Comparison of ENCODE assay signal across 1 cellular context in the genomic region with DNA sequence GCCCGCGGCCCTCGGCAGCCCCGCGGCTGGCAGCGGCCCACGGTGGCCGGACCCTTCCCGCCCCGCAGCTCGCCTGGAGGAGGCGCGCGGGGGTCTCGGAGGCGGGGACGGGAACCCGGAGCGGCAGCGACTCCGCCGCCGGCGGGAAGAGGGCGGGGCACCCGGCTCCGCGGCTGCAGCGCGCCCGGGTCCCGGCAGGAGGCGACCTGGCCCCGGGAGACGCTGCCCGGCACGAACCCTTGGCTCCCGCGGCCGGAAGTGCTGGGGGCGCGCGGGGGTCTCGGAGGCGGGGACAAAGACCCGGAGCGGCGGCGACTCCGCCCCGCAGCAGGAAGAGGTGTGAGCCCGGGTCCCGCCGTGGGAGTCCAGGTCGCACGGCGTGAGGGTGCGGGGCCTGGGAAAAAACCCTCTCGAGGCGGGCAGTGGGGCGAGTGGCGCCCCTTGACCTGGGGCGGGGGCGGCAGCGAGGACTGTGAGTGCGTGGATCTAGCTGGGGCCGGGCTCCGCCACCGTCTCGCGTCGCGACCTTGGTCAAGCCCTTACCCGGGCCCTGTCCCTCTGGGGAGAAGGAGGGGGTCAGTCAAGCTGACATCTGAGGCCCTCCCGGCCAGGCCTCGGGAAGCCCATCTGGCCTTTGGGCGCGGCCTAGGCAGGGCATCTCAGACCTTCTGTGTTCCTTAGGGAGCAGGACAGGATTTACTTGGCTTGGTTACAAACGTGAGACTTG.
TF ChIP-seq lines count a peak whose summit lies in the region.

A gene (minus strand): TSS at position 151 of the 727 bp plus-strand sequence. CDS start 230 bp downstream, outside the sequence.

TF ChIP-seq in WTC11, 78 proteins besides CTCF, POLR2A, EP300 and RAD21 (continued from another document):
- TF ChIP-seq, protein P1, sequence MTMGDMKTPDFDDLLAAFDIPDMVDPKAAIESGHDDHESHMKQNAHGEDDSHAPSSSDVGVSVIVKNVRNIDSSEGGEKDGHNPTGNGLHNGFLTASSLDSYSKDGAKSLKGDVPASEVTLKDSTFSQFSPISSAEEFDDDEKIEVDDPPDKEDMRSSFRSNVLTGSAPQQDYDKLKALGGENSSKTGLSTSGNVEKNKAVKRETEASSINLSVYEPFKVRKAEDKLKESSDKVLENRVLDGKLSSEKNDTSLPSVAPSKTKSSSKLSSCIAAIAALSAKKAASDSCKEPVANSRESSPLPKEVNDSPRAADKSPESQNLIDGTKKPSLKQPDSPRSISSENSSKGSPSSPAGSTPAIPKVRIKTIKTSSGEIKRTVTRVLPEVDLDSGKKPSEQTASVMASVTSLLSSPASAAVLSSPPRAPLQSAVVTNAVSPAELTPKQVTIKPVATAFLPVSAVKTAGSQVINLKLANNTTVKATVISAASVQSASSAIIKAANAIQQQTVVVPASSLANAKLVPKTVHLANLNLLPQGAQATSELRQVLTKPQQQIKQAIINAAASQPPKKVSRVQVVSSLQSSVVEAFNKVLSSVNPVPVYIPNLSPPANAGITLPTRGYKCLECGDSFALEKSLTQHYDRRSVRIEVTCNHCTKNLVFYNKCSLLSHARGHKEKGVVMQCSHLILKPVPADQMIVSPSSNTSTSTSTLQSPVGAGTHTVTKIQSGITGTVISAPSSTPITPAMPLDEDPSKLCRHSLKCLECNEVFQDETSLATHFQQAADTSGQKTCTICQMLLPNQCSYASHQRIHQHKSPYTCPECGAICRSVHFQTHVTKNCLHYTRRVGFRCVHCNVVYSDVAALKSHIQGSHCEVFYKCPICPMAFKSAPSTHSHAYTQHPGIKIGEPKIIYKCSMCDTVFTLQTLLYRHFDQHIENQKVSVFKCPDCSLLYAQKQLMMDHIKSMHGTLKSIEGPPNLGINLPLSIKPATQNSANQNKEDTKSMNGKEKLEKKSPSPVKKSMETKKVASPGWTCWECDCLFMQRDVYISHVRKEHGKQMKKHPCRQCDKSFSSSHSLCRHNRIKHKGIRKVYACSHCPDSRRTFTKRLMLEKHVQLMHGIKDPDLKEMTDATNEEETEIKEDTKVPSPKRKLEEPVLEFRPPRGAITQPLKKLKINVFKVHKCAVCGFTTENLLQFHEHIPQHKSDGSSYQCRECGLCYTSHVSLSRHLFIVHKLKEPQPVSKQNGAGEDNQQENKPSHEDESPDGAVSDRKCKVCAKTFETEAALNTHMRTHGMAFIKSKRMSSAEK (CRISPR knock-in tag; IDR thresholded peaks at IDR 0.05; ENCODE audit: borderline replicate concordance) = no peak
